6 cellular contexts compared by ENCODE assay signal in genomic region chr2:27538839-27539450, GRCh38. TPM values are rescaled to one million over a fixed set of nuclear protein-coding genes. Genes with fewer than 3 reads are reported as not detected.
"Had no signal": no experiment of that assay in that cellular context is flagged by ENCODE, and none has a peak within 500 bp of the region (broad histone marks: within the 10 kb centered on the region; RNA-seq: fewer than 3 reads in every experiment).

No MANE protein-coding gene starts in this region.

RNA-seq across cellular contexts. Expression of gene GCKR, which starts 42.3 kb away (rescaled TPM):
- total RNA-seq: naive thymus-derived CD4-positive, alpha-beta T cell; natural killer cell; osteocyte; smooth muscle cell; transverse colon; upper lobe of right lung had no signal
- polyA plus RNA-seq: naive thymus-derived CD4-positive, alpha-beta T cell had no signal

RNA-seq across cellular contexts. Expression of gene FNDC4, which starts 43.9 kb away (rescaled TPM):
- total RNA-seq: naive thymus-derived CD4-positive, alpha-beta T cell; natural killer cell had no signal
- polyA plus RNA-seq: naive thymus-derived CD4-positive, alpha-beta T cell had no signal
